In genomic region chr9:33850677-33851076, GRCh38 we compare ENCODE assay signal across 15 cellular contexts. TPM values are rescaled to one million over a fixed set of nuclear protein-coding genes. Genes with fewer than 3 reads are reported as not detected.
DNase-seq lines count a peak whose midpoint lies in the region; ATAC-seq and TF ChIP-seq lines count a peak whose summit lies in the region.
"Had no signal": no experiment of that assay in that cellular context is flagged by ENCODE, and none has a peak within 500 bp of the region (broad histone marks: within the 10 kb centered on the region; RNA-seq: fewer than 3 reads in every experiment).

No MANE protein-coding gene starts in this region.

- TF ChIP-seq EP300 in transverse colon (IDR thresholded peaks at IDR 0.05; ENCODE audit: low read depth), result no peak

- no peak overlapping the region for H3K9ac ChIP-seq in SK-N-MC (ENCODE audit: insufficient read length)

- DNase-seq in cardiac muscle cell (ENCODE audit: low read depth in 1 of 2, low spot score in 1 of 2), result no peak
- no peak for DNase-seq in left ventricle myocardium superior
- DNase-seq in SK-N-MC (ENCODE audit: low read depth, low spot score), result no peak
- no peak for DNase-seq in left lung
- DNase-seq in transverse colon, result no peak
- no peak for DNase-seq in activated T-cell treated with anti-CD3 and anti-CD28 coated beads, Interleukin-2, amount 50 U/mL, for 48 hours
- no peak for DNase-seq in stimulated activated CD4-positive, alpha-beta T cell treated with anti-CD3 and anti-CD28 coated beads, Interleukin-12 subunit alpha, Interleukin-12 subunit beta, amount 100 ng/mL, for 4 hours
- no peak for DNase-seq in effector CD8-positive, alpha-beta T cell (lab: John Stamatoyannopoulos, UW)
- DNase-seq: activated CD4-positive, CD25-positive, alpha-beta regulatory T cell; activated T-cell treated with anti-CD3 and anti-CD28 coated beads for 4 hours; AML-193; anterior cingulate cortex; NCI-H748 treated with DMSO at 0.1 percent for 48 hours; posterior cingulate gyrus; SJCRH30 had no signal

- H3K4me3 ChIP-seq in cardiac muscle cell, result no peak overlapping the region
- H3K4me3 ChIP-seq in SK-N-MC, result no peak overlapping the region
- H3K4me3 ChIP-seq in left lung, result no peak overlapping the region
- no peak overlapping the region for H3K4me3 ChIP-seq in transverse colon
- H3K4me3 ChIP-seq: SJCRH30 had no signal

- TF ChIP-seq CTCF in cardiac muscle cell (IDR thresholded peaks at IDR 0.05; ENCODE audit: low read depth, low read length) (no peak), left lung (IDR thresholded peaks at IDR 0.05) (no peak), transverse colon (IDR thresholded peaks at IDR 0.05) (no peak)

- no peak for ATAC-seq in left ventricle myocardium superior
- ATAC-seq in left lung, result peak; percentile 63

- no peaks in the 10 kb centered on the region for H3K27me3 ChIP-seq in cardiac muscle cell
- no peaks in the 10 kb centered on the region for H3K27me3 ChIP-seq in left lung
- H3K27me3 ChIP-seq in transverse colon, result no peaks in the 10 kb centered on the region
- H3K27me3 ChIP-seq: SJCRH30 had no signal

- in situ Hi-C loops in transverse colon (cut with MboI; ENCODE audit: low pct_ligation_motif_present in 1 of 4, low pct_unique_long_range_greater_than_20kb in 1 of 4, low sequenced_read_pairs in 3 of 4), result loop anchor here in 1 of 4 donors (10.0 kb wide), 1 partner anchor 46 kb away; no protein-coding TSS in a partner anchor

- H3K9me3 ChIP-seq in cardiac muscle cell (ENCODE audit: low read depth) (no peaks in the 10 kb centered on the region), SK-N-MC (ENCODE audit: low read depth, low read length) (no peaks in the 10 kb centered on the region), left lung (no peaks in the 10 kb centered on the region), transverse colon (no peaks in the 10 kb centered on the region)
- H3K9me3 ChIP-seq: SJCRH30 had no signal

- intact Hi-C loops in left ventricle myocardium superior (cut with micrococcal nuclease) (no loop called here), left lung (cut with DNase I) (loop anchor here in 1 of 2 donors (5.0 kb wide), 1 partner anchor 38 kb away; no protein-coding TSS in a partner anchor), transverse colon (cut with DNase I; ENCODE audit: low total_unique reads) (loop anchor here (5.0 kb wide), 1 partner anchor 38 kb away; no protein-coding TSS in a partner anchor)

- H3K27ac ChIP-seq in cardiac muscle cell (peak overlapping the region; percentile 80), SK-N-MC (peak overlapping the region; percentile 43; the same call in 1 of the 2 replicates), left lung (peak overlapping the region; percentile 23 to 66), transverse colon (peak overlapping the region in 3 of 4 donors; percentile 19 to 47 (median 25))
- H3K27ac ChIP-seq: SJCRH30 had no signal

- TF ChIP-seq POLR2A in transverse colon (IDR thresholded peaks at IDR 0.05), result no peak

- H3K4me1 ChIP-seq in cardiac muscle cell (ENCODE audit: low read depth), result peaks cover 6% of the 10 kb centered on the region
- H3K4me1 ChIP-seq in left lung, result peaks cover 19 to 71% of the 10 kb centered on the region in 2 donors
- H3K4me1 ChIP-seq in transverse colon, result peaks cover 25 to 77% (median 45%) of the 10 kb centered on the region in 4 donors
- H3K4me1 ChIP-seq: SJCRH30 had no signal

- H3K36me3 ChIP-seq in cardiac muscle cell (no peaks in the 10 kb centered on the region), SK-N-MC (ENCODE audit: insufficient read depth, low read length) (no peaks in the 10 kb centered on the region), left lung (no peaks in the 10 kb centered on the region), transverse colon (no peaks in the 10 kb centered on the region)
- H3K36me3 ChIP-seq: SJCRH30 had no signal

RNA-seq across cellular contexts. Expression of gene UBE2R2, which starts 33.7 kb away (rescaled TPM):
- total RNA-seq in cardiac muscle cell (28.6 and 35.5 TPM in 2 replicates), left ventricle myocardium superior (48.0 TPM), left lung (10 to 100 TPM; 34.0 to 37.5 TPM), transverse colon (10 to 100 TPM; 13.9 to 30.8 (median 22.9) TPM)
- polyA plus RNA-seq in cardiac muscle cell, result 45.6 and 60.9 TPM in 2 replicates

RNA-seq across cellular contexts. Expression of gene PRSS3, which starts 55.3 kb away (rescaled TPM):
- total RNA-seq in cardiac muscle cell, result not detected in 2 replicates
- 0.24 TPM in 1 of 2 replicates, not detected in the other for polyA plus RNA-seq in cardiac muscle cell
- not detected for total RNA-seq in left ventricle myocardium superior
- total RNA-seq in left lung, result under 1 TPM in 1 of 2 donors, not detected in 1; 0.34 TPM
- total RNA-seq in transverse colon, result 100 to 1,000 TPM in 3 of 4 donors, 10 to 100 TPM in 1; 42.2 to 298 (median 113) TPM
- total RNA-seq: SJCRH30 had no signal

Comparison
In these comparisons a context has a peak if more than half of its experiments do, and no peak if none do; other contexts are left out.
1. H3K27ac ChIP-seq: peak in every context shown above with its lines; median percentile 80 in cardiac muscle cell; 44 in left lung; 43 in SK-N-MC; 25 in transverse colon.
2. RNA of gene PRSS3, which starts 55.3 kb away (total RNA-seq): 42.2 to 298 TPM in transverse colon; 0.34 TPM in left lung, not detected in cardiac muscle cell and not detected in left ventricle myocardium superior (single experiment); every median in the first group is over 10 times any median in the second.